15 cellular contexts compared by ENCODE assay signal in genomic region chr7:101555269-101555920, GRCh38.
DNase-seq lines count a peak whose midpoint lies in the region; ATAC-seq and TF ChIP-seq lines count a peak whose summit lies in the region.
"Had no signal": no experiment of that assay in that cellular context is flagged by ENCODE, and none has a peak within 500 bp of the region (broad histone marks: within the 10 kb centered on the region; RNA-seq: fewer than 3 reads in every experiment).

No MANE protein-coding gene starts in this region.

- no peaks in the 10 kb centered on the region for H3K79me2 ChIP-seq in GM23248 (ENCODE audit: insufficient read depth)

- in situ Hi-C loops in GM23248 (cut with MboI), result no loop called here

- H3K36me3 ChIP-seq in endodermal cell (ENCODE audit: control insufficient read depth, insufficient read depth, low read length) (peaks cover 5% of the 10 kb centered on the region), GM23248 (ENCODE audit: low read depth) (no peaks in the 10 kb centered on the region)

- H3K27ac ChIP-seq in endodermal cell (ENCODE audit: low read depth, low read length), result no peak overlapping the region
- H3K27ac ChIP-seq in GM23248, result no peak overlapping the region
- H3K27ac ChIP-seq: C4-2B had no signal

- H3K4me1 ChIP-seq in endodermal cell (ENCODE audit: control insufficient read depth, insufficient read depth, low read length) (no peaks in the 10 kb centered on the region), GM23248 (ENCODE audit: insufficient read depth) (no peaks in the 10 kb centered on the region)

- no peak overlapping the region for H3K27ac Mint-ChIP-seq in endodermal cell

- no peak overlapping the region for H2AFZ ChIP-seq in GM23248

- H3F3A ChIP-seq in GM23248 (ENCODE audit: insufficient read depth), result no peaks in the 10 kb centered on the region

- H3K4me1 Mint-ChIP-seq in endodermal cell, result no peaks in the 10 kb centered on the region

- TF ChIP-seq CTCF in endodermal cell (conservative IDR thresholded peaks at IDR 0.05), result no peak

- H3K4me3 ChIP-seq in endodermal cell (ENCODE audit: low read length), result no peak overlapping the region
- no peak overlapping the region for H3K4me3 ChIP-seq in GM23248

- H3K27me3 ChIP-seq in endodermal cell (ENCODE audit: control insufficient read depth, insufficient read depth, low read length, poor library complexity, severe bottlenecking) (no peaks in the 10 kb centered on the region), GM23248 (replicated peaks; ENCODE audit: insufficient read depth) (no peaks in the 10 kb centered on the region)

- intact Hi-C loops in cardiac septum (cut with DNase I), result no loop called here
- intact Hi-C loops in left cardiac atrium (cut with DNase I), result no loop called here

- H3K9me3 Mint-ChIP-seq in endodermal cell, result no peaks in the 10 kb centered on the region

- no peaks in the 10 kb centered on the region for H4K20me1 ChIP-seq in GM23248 (ENCODE audit: insufficient read depth)

- no peaks in the 10 kb centered on the region for H3K9me2 ChIP-seq in GM23248 (ENCODE audit: insufficient read depth)

- DNase-seq in cardiac septum (ENCODE audit: low spot score), result peak; percentile 68
- DNase-seq in left cardiac atrium, result no peak
- peak; percentile 34 for DNase-seq in endodermal cell
- DNase-seq in stimulated activated CD8-positive, alpha-beta memory T cell treated with anti-CD3 and anti-CD28 coated beads, Interleukin-4, amount 100 ng/mL, for 48 hours, result peak; percentile 18
- DNase-seq in amygdala (lab: John Stamatoyannopoulos, UW), result no peak
- DNase-seq in GM23248, result no peak
- DNase-seq: DMS153, EL, HCEC 1CT, NCI-H1694, NCI-H748 treated with DMSO at 0.1 percent for 48 hours, Right ventricle myocardium superior had no signal

- no peaks in the 10 kb centered on the region for H3K27me3 Mint-ChIP-seq in endodermal cell (ENCODE audit: insufficient read depth)

- peaks cover 5% of the 10 kb centered on the region for H3K36me3 Mint-ChIP-seq in endodermal cell (ENCODE audit: low read depth)

- H3K9me3 ChIP-seq in endodermal cell (ENCODE audit: control insufficient read depth, low read length) (no peaks in the 10 kb centered on the region), GM23248 (ENCODE audit: low read depth) (no peaks in the 10 kb centered on the region)

- no peak overlapping the region for H3K4me3 Mint-ChIP-seq in endodermal cell

- 92 to 93% methylated on average over 3 to 12 of the region's 12 CpGs for whole genome bisulfite sequencing in endodermal cell (ENCODE audit: insufficient coverage in 1 of 2, insufficient read length in 1 of 2), 2 experiments
- WGBS in GM23248 (ENCODE audit: low coverage in 1 of 2, low lambda C conversion rate in 2 of 2, missing lambda C conversion rate in 2 of 2), 2 experiments, result 64 to 72% methylated on average over 9 to 12 of the region's 12 CpGs

- no peak overlapping the region for H3K4me2 ChIP-seq in GM23248 (ENCODE audit: unreplicated experiment)

- no peak for ATAC-seq in left cardiac atrium
- ATAC-seq in HG03175 (IDR thresholded peaks at IDR 0.05; ENCODE audit: unreplicated experiment), result no peak
- no peak for ATAC-seq in HG03520 (IDR thresholded peaks at IDR 0.05; ENCODE audit: unreplicated experiment)

- H3K9ac ChIP-seq in endodermal cell (ENCODE audit: extremely low read depth, low read length, poor library complexity, severe bottlenecking) (no peak overlapping the region), GM23248 (no peak overlapping the region)

Comparison
In these comparisons a context has a peak if more than half of its experiments do, and no peak if none do; other contexts are left out.
1. DNase-seq: peak in cardiac septum (single experiment), endodermal cell (single experiment) and stimulated activated CD8-positive, alpha-beta memory T cell treated with anti-CD3 and anti-CD28 coated beads, Interleukin-4, amount 100 ng/mL, for 48 hours (single experiment); none in left cardiac atrium (single experiment), amygdala (0 of 56) and GM23248 (single experiment).